Comparison of ENCODE assay signal across 2 cellular contexts in genomic region chr2:170972508-170973224, GRCh38.
TF ChIP-seq lines count a peak whose summit lies in the region.

No MANE protein-coding gene starts in this region.

TF ChIP-seq in GM23338, 12 proteins besides CTCF, POLR2A, EP300 and RAD21 (continued from another document):
- TF ChIP-seq REST (IDR thresholded peaks at IDR 0.05; ENCODE audit: unreplicated experiment) (no peak), ZNF462 (CRISPR knock-in tag; IDR thresholded peaks at IDR 0.05) (no peak), ZNF331 (CRISPR knock-in tag; IDR thresholded peaks at IDR 0.05; ENCODE audit: low read depth) (no peak), NANOG (IDR thresholded peaks at IDR 0.05; ENCODE audit: borderline replicate concordance) (no peak), POLR2AphosphoS5 (IDR thresholded peaks at IDR 0.05; ENCODE audit: low read depth) (no peak)

TF ChIP-seq in WTC11, 78 proteins besides CTCF, POLR2A, EP300 and RAD21 (continued from another document):
- TF ChIP-seq ZNF512 (CRISPR knock-in tag; IDR thresholded peaks at IDR 0.05; ENCODE audit: borderline replicate concordance) (no peak), TEAD4 (CRISPR knock-in tag; IDR thresholded peaks at IDR 0.05) (no peak), NR3C1 (CRISPR knock-in tag; conservative IDR thresholded peaks at IDR 0.05; ENCODE audit: low read depth) (no peak), ZBTB21 (CRISPR knock-in tag; IDR thresholded peaks at IDR 0.05; ENCODE audit: borderline replicate concordance) (no peak), ZSCAN18 (CRISPR knock-in tag; IDR thresholded peaks at IDR 0.05) (no peak), ZNF671 (CRISPR knock-in tag; IDR thresholded peaks at IDR 0.05) (no peak), ZNF232 (CRISPR knock-in tag; IDR thresholded peaks at IDR 0.05) (no peak)
